In the genomic region with DNA sequence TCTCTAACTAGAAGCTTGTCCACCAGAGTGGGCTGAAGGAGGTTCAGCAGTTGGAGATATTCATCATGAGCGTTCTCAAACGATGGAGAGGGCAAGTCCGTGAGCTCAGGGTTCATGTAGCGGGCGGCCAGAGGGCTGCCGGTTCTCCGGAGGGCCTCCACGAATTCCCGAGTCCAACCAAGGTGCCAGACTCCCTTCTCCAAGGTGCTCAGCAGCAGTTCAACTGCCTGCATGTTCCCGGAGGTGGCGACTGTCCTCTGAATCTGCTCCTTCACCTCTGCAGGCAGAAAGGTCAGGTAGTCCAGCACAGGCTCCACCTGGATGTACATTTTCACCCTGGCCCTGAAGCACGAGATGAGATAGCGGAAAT, we compare ENCODE assay signal across 8 cellular contexts. TPM values are rescaled to one million over a fixed set of nuclear protein-coding genes. Genes with fewer than 3 reads are reported as not detected.
DNase-seq lines count a peak whose midpoint lies in the region; ATAC-seq and TF ChIP-seq lines count a peak whose summit lies in the region.

No MANE protein-coding gene starts in this region.

- DNase-seq in activated naive CD4-positive, alpha-beta T cell treated with Interleukin-2 at 50 U/mL for 16 hours, result peak; percentile 32
- DNase-seq in activated naive CD4-positive, alpha-beta T cell (lab: John Stamatoyannopoulos, UW), result no peak
- DNase-seq in breast epithelium (ENCODE audit: low spot score in 2 of 2) (peak in 1 of 2 donors; percentile 26), left lobe of liver (ENCODE audit: low spot score) (peak; percentile 54)
- peak; percentile 14 for DNase-seq in stimulated activated naive CD4-positive, alpha-beta T cell treated with Interleukin-2 at 50 U/mL for 16 hours (lab: John Stamatoyannopoulos, UW)

- intact Hi-C loops in breast epithelium (cut with DNase I; ENCODE audit: low total_unique reads), result no loop called here

- H3K27me3 ChIP-seq in breast epithelium, result no peaks in the 10 kb centered on the region

- H3K4me1 ChIP-seq in breast epithelium, result peaks cover 0 to 9% of the 10 kb centered on the region in 2 donors

- H3K36me3 ChIP-seq in breast epithelium, result no peaks in the 10 kb centered on the region

- no peaks in the 10 kb centered on the region for H3K9me3 ChIP-seq in breast epithelium

- H3K4me3 ChIP-seq in breast epithelium, result peak overlapping the region; percentile 71 to 94 (median 80)

- TF ChIP-seq CTCF in breast epithelium (IDR thresholded peaks at IDR 0.05), result no peak

- peak overlapping the region; percentile 97 to 98 for H3K27ac ChIP-seq in breast epithelium

- TF ChIP-seq POLR2A in breast epithelium (IDR thresholded peaks at IDR 0.05), result no peak

- ATAC-seq in HG03097 (IDR thresholded peaks at IDR 0.05; ENCODE audit: low FRiP score, unreplicated experiment), result peak; percentile 3
- peak; percentile 34 for ATAC-seq in SK-N-SH treated with all-trans-retinoic acid at 6 μM for 48 hours
- peak; percentile 54 for ATAC-seq in left lobe of liver
- no peak for ATAC-seq in HG03469 (IDR thresholded peaks at IDR 0.05; ENCODE audit: unreplicated experiment)

TF ChIP-seq in SK-N-SH treated with all-trans-retinoic acid at 6 μM for 48 hours, 23 proteins besides CTCF, POLR2A, EP300 and RAD21:
- TF ChIP-seq, protein P1, sequence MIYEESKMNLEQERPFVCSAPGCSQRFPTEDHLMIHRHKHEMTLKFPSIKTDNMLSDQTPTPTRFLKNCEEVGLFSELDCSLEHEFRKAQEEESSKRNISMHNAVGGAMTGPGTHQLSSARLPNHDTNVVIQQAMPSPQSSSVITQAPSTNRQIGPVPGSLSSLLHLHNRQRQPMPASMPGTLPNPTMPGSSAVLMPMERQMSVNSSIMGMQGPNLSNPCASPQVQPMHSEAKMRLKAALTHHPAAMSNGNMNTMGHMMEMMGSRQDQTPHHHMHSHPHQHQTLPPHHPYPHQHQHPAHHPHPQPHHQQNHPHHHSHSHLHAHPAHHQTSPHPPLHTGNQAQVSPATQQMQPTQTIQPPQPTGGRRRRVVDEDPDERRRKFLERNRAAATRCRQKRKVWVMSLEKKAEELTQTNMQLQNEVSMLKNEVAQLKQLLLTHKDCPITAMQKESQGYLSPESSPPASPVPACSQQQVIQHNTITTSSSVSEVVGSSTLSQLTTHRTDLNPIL (CRISPR knock-in tag; IDR thresholded peaks at IDR 0.05; ENCODE audit: low read depth), result no peak
- TF ChIP-seq ZNF565 (CRISPR knock-in tag; conservative IDR thresholded peaks at IDR 0.05; ENCODE audit: low read depth) (no peak), TCF4 (CRISPR knock-in tag; IDR thresholded peaks at IDR 0.05; ENCODE audit: borderline replicate concordance) (no peak), PPARA (CRISPR knock-in tag; IDR thresholded peaks at IDR 0.05; ENCODE audit: borderline replicate concordance) (no peak), ISL1 (CRISPR knock-in tag; IDR thresholded peaks at IDR 0.05) (no peak), CSDC2 (CRISPR knock-in tag; IDR thresholded peaks at IDR 0.05) (no peak), ZNF70 (CRISPR knock-in tag; IDR thresholded peaks at IDR 0.05) (no peak), SNAI2 (CRISPR knock-in tag; IDR thresholded peaks at IDR 0.05) (no peak), RARB (CRISPR knock-in tag; IDR thresholded peaks at IDR 0.05) (no peak), GLIS3 (CRISPR knock-in tag; IDR thresholded peaks at IDR 0.05) (no peak), OSR1 (CRISPR knock-in tag; IDR thresholded peaks at IDR 0.05) (no peak), ZNF8 (CRISPR knock-in tag; IDR thresholded peaks at IDR 0.05) (no peak), BACH2 (CRISPR knock-in tag; IDR thresholded peaks at IDR 0.05; ENCODE audit: borderline replicate concordance) (no peak), ZFP30 (CRISPR knock-in tag; IDR thresholded peaks at IDR 0.05) (no peak), TOX (CRISPR knock-in tag; IDR thresholded peaks at IDR 0.05; ENCODE audit: borderline replicate concordance) (no peak), ZC3H10 (CRISPR knock-in tag; IDR thresholded peaks at IDR 0.05) (no peak), ZFP3 (CRISPR knock-in tag; IDR thresholded peaks at IDR 0.05) (no peak)
- TF ChIP-seq, protein P2, sequence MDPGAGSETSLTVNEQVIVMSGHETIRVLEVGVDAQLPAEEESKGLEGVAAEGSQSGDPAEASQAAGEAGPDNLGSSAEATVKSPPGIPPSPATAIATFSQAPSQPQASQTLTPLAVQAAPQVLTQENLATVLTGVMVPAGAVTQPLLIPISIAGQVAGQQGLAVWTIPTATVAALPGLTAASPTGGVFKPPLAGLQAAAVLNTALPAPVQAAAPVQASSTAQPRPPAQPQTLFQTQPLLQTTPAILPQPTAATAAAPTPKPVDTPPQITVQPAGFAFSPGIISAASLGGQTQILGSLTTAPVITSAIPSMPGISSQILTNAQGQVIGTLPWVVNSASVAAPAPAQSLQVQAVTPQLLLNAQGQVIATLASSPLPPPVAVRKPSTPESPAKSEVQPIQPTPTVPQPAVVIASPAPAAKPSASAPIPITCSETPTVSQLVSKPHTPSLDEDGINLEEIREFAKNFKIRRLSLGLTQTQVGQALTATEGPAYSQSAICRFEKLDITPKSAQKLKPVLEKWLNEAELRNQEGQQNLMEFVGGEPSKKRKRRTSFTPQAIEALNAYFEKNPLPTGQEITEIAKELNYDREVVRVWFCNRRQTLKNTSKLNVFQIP (CRISPR knock-in tag; IDR thresholded peaks at IDR 0.05; ENCODE audit: borderline replicate concordance, low read depth), result no peak
- TF ChIP-seq, protein P3, sequence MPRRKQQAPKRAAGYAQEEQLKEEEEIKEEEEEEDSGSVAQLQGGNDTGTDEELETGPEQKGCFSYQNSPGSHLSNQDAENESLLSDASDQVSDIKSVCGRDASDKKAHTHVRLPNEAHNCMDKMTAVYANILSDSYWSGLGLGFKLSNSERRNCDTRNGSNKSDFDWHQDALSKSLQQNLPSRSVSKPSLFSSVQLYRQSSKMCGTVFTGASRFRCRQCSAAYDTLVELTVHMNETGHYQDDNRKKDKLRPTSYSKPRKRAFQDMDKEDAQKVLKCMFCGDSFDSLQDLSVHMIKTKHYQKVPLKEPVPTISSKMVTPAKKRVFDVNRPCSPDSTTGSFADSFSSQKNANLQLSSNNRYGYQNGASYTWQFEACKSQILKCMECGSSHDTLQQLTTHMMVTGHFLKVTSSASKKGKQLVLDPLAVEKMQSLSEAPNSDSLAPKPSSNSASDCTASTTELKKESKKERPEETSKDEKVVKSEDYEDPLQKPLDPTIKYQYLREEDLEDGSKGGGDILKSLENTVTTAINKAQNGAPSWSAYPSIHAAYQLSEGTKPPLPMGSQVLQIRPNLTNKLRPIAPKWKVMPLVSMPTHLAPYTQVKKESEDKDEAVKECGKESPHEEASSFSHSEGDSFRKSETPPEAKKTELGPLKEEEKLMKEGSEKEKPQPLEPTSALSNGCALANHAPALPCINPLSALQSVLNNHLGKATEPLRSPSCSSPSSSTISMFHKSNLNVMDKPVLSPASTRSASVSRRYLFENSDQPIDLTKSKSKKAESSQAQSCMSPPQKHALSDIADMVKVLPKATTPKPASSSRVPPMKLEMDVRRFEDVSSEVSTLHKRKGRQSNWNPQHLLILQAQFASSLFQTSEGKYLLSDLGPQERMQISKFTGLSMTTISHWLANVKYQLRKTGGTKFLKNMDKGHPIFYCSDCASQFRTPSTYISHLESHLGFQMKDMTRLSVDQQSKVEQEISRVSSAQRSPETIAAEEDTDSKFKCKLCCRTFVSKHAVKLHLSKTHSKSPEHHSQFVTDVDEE (CRISPR knock-in tag; IDR thresholded peaks at IDR 0.05), result no peak
- TF ChIP-seq, protein P4, sequence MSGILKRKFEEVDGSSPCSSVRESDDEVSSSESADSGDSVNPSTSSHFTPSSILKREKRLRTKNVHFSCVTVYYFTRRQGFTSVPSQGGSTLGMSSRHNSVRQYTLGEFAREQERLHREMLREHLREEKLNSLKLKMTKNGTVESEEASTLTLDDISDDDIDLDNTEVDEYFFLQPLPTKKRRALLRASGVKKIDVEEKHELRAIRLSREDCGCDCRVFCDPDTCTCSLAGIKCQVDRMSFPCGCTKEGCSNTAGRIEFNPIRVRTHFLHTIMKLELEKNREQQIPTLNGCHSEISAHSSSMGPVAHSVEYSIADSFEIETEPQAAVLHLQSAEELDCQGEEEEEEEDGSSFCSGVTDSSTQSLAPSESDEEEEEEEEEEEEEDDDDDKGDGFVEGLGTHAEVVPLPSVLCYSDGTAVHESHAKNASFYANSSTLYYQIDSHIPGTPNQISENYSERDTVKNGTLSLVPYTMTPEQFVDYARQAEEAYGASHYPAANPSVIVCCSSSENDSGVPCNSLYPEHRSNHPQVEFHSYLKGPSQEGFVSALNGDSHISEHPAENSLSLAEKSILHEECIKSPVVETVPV (CRISPR knock-in tag; IDR thresholded peaks at IDR 0.05), result no peak

RNA-seq across cellular contexts. Expression of a gene that starts 0.6 kb away (rescaled TPM):
- total RNA-seq in breast epithelium (10 to 100 TPM in 2 of 3 donors, 1 to 10 TPM in 1; 9.6 to 19.9 (median 13.1) TPM), left lobe of liver (9.4 TPM)

RNA-seq across cellular contexts. Expression of a gene that starts 26.0 kb away (rescaled TPM):
- total RNA-seq in breast epithelium (10 to 100 TPM; 18.9 to 36.6 (median 24.6) TPM), left lobe of liver (7.3 TPM)

Comparison
In these comparisons a context has a peak if more than half of its experiments do, and no peak if none do; other contexts are left out.
1. DNase-seq: peak in activated naive CD4-positive, alpha-beta T cell treated with Interleukin-2 at 50 U/mL for 16 hours (single experiment), left lobe of liver (single experiment) and stimulated activated naive CD4-positive, alpha-beta T cell treated with Interleukin-2 at 50 U/mL for 16 hours (single experiment); none in activated naive CD4-positive, alpha-beta T cell (0 of 4).